16 cellular contexts compared by ENCODE assay signal in genomic region chr5:178415353-178415752, GRCh38.
"Had no signal": no experiment of that assay in that cellular context is flagged by ENCODE, and none has a peak within 500 bp of the region (broad histone marks: within the 10 kb centered on the region; RNA-seq: fewer than 3 reads in every experiment).

No MANE protein-coding gene starts in this region.

- H3K27ac ChIP-seq: esophagus muscularis mucosa, foreskin keratinocyte, heart left ventricle, psoas muscle, spleen, vagina had no signal

- H3K4me3 ChIP-seq: esophagus muscularis mucosa, heart left ventricle, psoas muscle, spleen, vagina had no signal

- H3K36me3 ChIP-seq: esophagus muscularis mucosa, heart left ventricle, spleen, vagina had no signal

- H3K27me3 ChIP-seq: foreskin keratinocyte, vagina had no signal

- ATAC-seq: activated naive CD4-positive, alpha-beta T cell treated with anti-CD3 and anti-CD28 coated beads, Interleukin-2, amount 50 U/mL, for 72 hours; foreskin keratinocyte; naive thymus-derived CD4-positive, alpha-beta T cell; psoas muscle had no signal

- H3K4me1 ChIP-seq: foreskin keratinocyte, heart left ventricle, psoas muscle, vagina had no signal

- H3K9me3 ChIP-seq: esophagus muscularis mucosa, psoas muscle, spleen, vagina had no signal

- DNase-seq: activated CD4-positive, alpha-beta T cell treated with anti-CD3 and anti-CD28 coated beads for 48 hours; activated CD4-positive, alpha-beta T cell treated with anti-CD3 and anti-CD28 coated beads, Interleukin-2, amount 50 U/mL, for 48 hours; activated CD8-positive, alpha-beta memory T cell treated with anti-CD3 and anti-CD28 coated beads for 24 hours; activated CD8-positive, alpha-beta memory T cell treated with anti-CD3 and anti-CD28 coated beads, Interleukin-2, amount 50 U/mL, for 4 hours; activated T-cell treated with anti-CD3 and anti-CD28 coated beads, Interleukin-2, amount 50 U/mL, for 24 hours; cerebellar nuclear complex; foreskin keratinocyte; heart left ventricle; midbrain; naive thymus-derived CD4-positive, alpha-beta T cell; nucleus accumbens; psoas muscle; spleen had no signal
